Comparison of ENCODE assay signal across 8 cellular contexts in genomic region chr2:27086090-27086721, GRCh38. TPM values are rescaled to one million over a fixed set of nuclear protein-coding genes. Genes with fewer than 3 reads are reported as not detected.
DNase-seq lines count a peak whose midpoint lies in the region; ATAC-seq and TF ChIP-seq lines count a peak whose summit lies in the region.

No MANE protein-coding gene starts in this region.

- peak overlapping the region; percentile 88 for H2AFZ ChIP-seq in OCI-LY7 (ENCODE audit: low read length)

- intact Hi-C loops in OCI-LY7 (cut with micrococcal nuclease; ENCODE audit: unreplicated experiment): loop anchor here (1.0 to 2.0 kb wide), 5 partner anchors 15 to 126 kb away; partner anchors contain the start of genes AGBL5, ATRAID, OST4 and SLC5A6

- H3K4me2 ChIP-seq in OCI-LY7 (ENCODE audit: low read length): peak overlapping the region; percentile 98

- POLR2A ChIA-PET in OCI-LY7 (lab: Charles Lee): interaction anchor here (1.1 to 2.0 kb wide), 3 partner anchors 10 to 43 kb away, joined by 3 to 9 read pairs (median 8); no protein-coding TSS in a partner anchor

- H3K4me1 ChIP-seq in OCI-LY7 (ENCODE audit: insufficient read depth, low read length, poor library complexity, severe bottlenecking): peaks cover 46% of the 10 kb centered on the region

- no peaks in the 10 kb centered on the region for H3K36me3 ChIP-seq in OCI-LY7 (ENCODE audit: insufficient read depth, low read length)

- BruUV-seq in OCI-LY7 (replicated peaks; lab: Mats Ljungman, UMichigan): no TSS peak

- CTCF ChIA-PET in OCI-LY7 (lab: Charles Lee; ENCODE audit: unreplicated experiment): interaction anchor here (0.6 to 0.9 kb wide), 2 partner anchors 45 to 217 kb away, joined by 3 read pairs; no protein-coding TSS in a partner anchor

- no peaks in the 10 kb centered on the region for H3K9me2 ChIP-seq in OCI-LY7 (ENCODE audit: insufficient read depth, low read length)

- no peaks in the 10 kb centered on the region for H3K9me3 ChIP-seq in OCI-LY7 (ENCODE audit: low read length)

- peak; percentile 60 for ATAC-seq in GM21528 (IDR thresholded peaks at IDR 0.05; ENCODE audit: low FRiP score, unreplicated experiment)

- no peaks in the 10 kb centered on the region for H4K20me1 ChIP-seq in OCI-LY7 (ENCODE audit: insufficient read depth, low read length)

- H3K4me3 ChIP-seq in OCI-LY7 (ENCODE audit: low read depth, low read length, poor library complexity, severe bottlenecking): peak overlapping the region; percentile 73

- peak overlapping the region; percentile 38 for H3K27ac ChIP-seq in OCI-LY7 (ENCODE audit: low read depth, low read length, poor library complexity, severe bottlenecking)
- H3K27ac ChIP-seq in epithelial cell of prostate: peak overlapping the region; percentile 49

- peak; percentile 79 for TF ChIP-seq CTCF in OCI-LY7 (conservative IDR thresholded peaks at IDR 0.05; ENCODE audit: low read length)

- DNase-seq in DMS153 (lab: John Stamatoyannopoulos, UW) (peak; percentile 84), HuH-7.5 (ENCODE audit: low spot score) (peak; percentile 95), OCI-LY7 (ENCODE audit: low spot score) (peak; percentile 97), activated T-cell treated with anti-CD3 and anti-CD28 coated beads for 4 hours (peak; percentile 97), epithelial cell of prostate (ENCODE audit: low read depth, low spot score) (peak; percentile 10), mucosa of gallbladder (ENCODE audit: low spot score) (peak; percentile 96)
- DNase-seq in stimulated activated CD8-positive, alpha-beta memory T cell treated with anti-CD3 and anti-CD28 coated beads, Interleukin-4, amount 100 ng/mL, for 24 hours (ENCODE audit: low read depth): peak; percentile 98

- H3K79me2 ChIP-seq in OCI-LY7 (ENCODE audit: insufficient read depth, low read depth, low read length): no peaks in the 10 kb centered on the region

RNA-seq across cellular contexts. Expression of gene KHK, which starts 0.4 kb away (rescaled TPM):
- total RNA-seq in OCI-LY7 (2014; rRNA removed; shearing (Covaris generic)): 9.7 and 14.0 TPM in 2 replicates
- total RNA-seq in OCI-LY7 (2022) (17.9 and 19.7 TPM in 2 replicates), mucosa of gallbladder (6.1 TPM)

RNA-seq across cellular contexts. Expression of gene EMILIN1, which starts 7.8 kb away (rescaled TPM):
- total RNA-seq in OCI-LY7 (2014; rRNA removed; shearing (Covaris generic)): 2.7 and 3.2 TPM in 2 replicates
- total RNA-seq in OCI-LY7 (2022): 1.6 and 2.2 TPM in 2 replicates
- 210 TPM for total RNA-seq in mucosa of gallbladder

RNA-seq across cellular contexts. Expression of gene OST4, which starts 14.8 kb away (rescaled TPM):
- total RNA-seq in OCI-LY7 (2014; rRNA removed; shearing (Covaris generic)): 147 and 214 TPM in 2 replicates
- total RNA-seq in OCI-LY7 (2022): 253 and 267 TPM in 2 replicates
- total RNA-seq in mucosa of gallbladder: 323 TPM

RNA-seq across cellular contexts. Expression of gene CGREF1, which starts 32.7 kb away (rescaled TPM):
- total RNA-seq in OCI-LY7 (2014; rRNA removed; shearing (Covaris generic)): not detected in 2 replicates
- total RNA-seq in OCI-LY7 (2022) (not detected in 2 replicates), mucosa of gallbladder (1.1 TPM)

RNA-seq across cellular contexts. Expression of gene AGBL5, which starts 34.7 kb away (rescaled TPM):
- 34.3 and 37.4 TPM in 2 replicates for total RNA-seq in OCI-LY7 (2014; rRNA removed; shearing (Covaris generic))
- total RNA-seq in OCI-LY7 (2022) (42.0 and 51.8 TPM in 2 replicates), mucosa of gallbladder (27.9 TPM)

Comparison
In these comparisons a context has a peak if more than half of its experiments do, and no peak if none do; other contexts are left out.
1. Peak in every context shown above with its lines: DNase-seq, ATAC-seq, H3K4me3 ChIP-seq and H3K27ac ChIP-seq.
2. DNase-seq: peak in every context shown above with its lines; median percentile 98 in stimulated activated CD8-positive, alpha-beta memory T cell treated with anti-CD3 and anti-CD28 coated beads, Interleukin-4, amount 100 ng/mL, for 24 hours; 97 in OCI-LY7; 97 in activated T-cell treated with anti-CD3 and anti-CD28 coated beads for 4 hours; 96 in mucosa of gallbladder; 95 in HuH-7.5; 84 in DMS153; 10 in epithelial cell of prostate.
3. RNA of gene EMILIN1, which starts 7.8 kb away (total RNA-seq): 210 TPM in mucosa of gallbladder (single experiment); 1.6 to 3.2 TPM in OCI-LY7; every median in the first group is over 10 times any median in the second.